ENCODE assay signal across 9 cellular contexts in genomic region chr13:33612641-33613638, GRCh38.
DNase-seq lines count a peak whose midpoint lies in the region; ATAC-seq lines count a peak whose summit lies in the region.
"Had no signal": no experiment of that assay in that cellular context is flagged by ENCODE, and none has a peak within 500 bp of the region (broad histone marks: within the 10 kb centered on the region; RNA-seq: fewer than 3 reads in every experiment).

No MANE protein-coding gene starts in this region.

- peak; percentile 65 for ATAC-seq in GM18861 (IDR thresholded peaks at IDR 0.05; ENCODE audit: unreplicated experiment)
- peak; percentile 55 for ATAC-seq in GM21390 (IDR thresholded peaks at IDR 0.05; ENCODE audit: unreplicated experiment)
- ATAC-seq in HG03521 (IDR thresholded peaks at IDR 0.05; ENCODE audit: unreplicated experiment), result peak; percentile 44
- no peak for ATAC-seq in left ventricle myocardium superior
- no peak for ATAC-seq in GM21515 (IDR thresholded peaks at IDR 0.05; ENCODE audit: unreplicated experiment)

- intact Hi-C loops in left ventricle myocardium superior (cut with micrococcal nuclease), result no loop called here

- DNase-seq in foreskin melanocyte (peak; percentile 86), SKM-1 (lab: John Stamatoyannopoulos, UW; ENCODE audit: unreplicated experiment) (no peak), left ventricle myocardium superior (no peak)
- DNase-seq: brain microvascular endothelial cell, NCI-H345 had no signal

Comparison
In these comparisons a context has a peak if more than half of its experiments do, and no peak if none do; other contexts are left out.
1. ATAC-seq: peak in GM18861 (single experiment), GM21390 (single experiment) and HG03521 (single experiment); none in left ventricle myocardium superior (single experiment) and GM21515 (single experiment).